7 cellular contexts compared by ENCODE assay signal in genomic region chr1:206384029-206384812, GRCh38.
DNase-seq lines count a peak whose midpoint lies in the region; ATAC-seq and TF ChIP-seq lines count a peak whose summit lies in the region.
"Not testable (repeated sequence)": the region's sequence is repeated elsewhere in the genome, so short reads cannot be mapped to it uniquely, and the experiment has no call there.

No MANE protein-coding gene starts in this region.

- peak; percentile 57 for ATAC-seq in activated CD8-positive, alpha-beta T cell treated with anti-CD3 and anti-CD28 coated beads, Interleukin-2, amount 10 ng/mL, durations not matched to agents 7 days and 5 days

- CTCF ChIA-PET in PC-9 (lab: Charles Lee); activated CD8-positive, alpha-beta T cell treated with anti-CD3 and anti-CD28 coated beads, Interleukin-2, amount 10 ng/mL, durations not matched to agents 7 days and 5 days (lab: Charles Lee): not testable (repeated sequence)

- not testable (repeated sequence) for H3K79me2 ChIP-seq in PC-9 (ENCODE audit: low read depth)

- H3K9me2 ChIP-seq in PC-9 (ENCODE audit: insufficient read depth) = not testable (repeated sequence)

- not testable (repeated sequence) for H3K36me3 ChIP-seq in PC-9 (ENCODE audit: low read depth)

- H3F3A ChIP-seq in PC-9 (ENCODE audit: insufficient read depth, low read depth) = not testable (repeated sequence)

- not testable (repeated sequence) for H2AFZ ChIP-seq in PC-9

- not testable (repeated sequence) for H3K9me3 Mint-ChIP-seq in activated CD8-positive, alpha-beta T cell treated with anti-CD3 and anti-CD28 coated beads, Interleukin-2, amount 10 ng/mL, durations not matched to agents 7 days and 5 days (ENCODE audit: insufficient read depth); osteocyte (ENCODE audit: unreplicated experiment)

- not testable (repeated sequence) for H3K27me3 Mint-ChIP-seq in activated CD8-positive, alpha-beta T cell treated with anti-CD3 and anti-CD28 coated beads, Interleukin-2, amount 10 ng/mL, durations not matched to agents 7 days and 5 days (ENCODE audit: low read depth); osteocyte (ENCODE audit: unreplicated experiment)

- not testable (repeated sequence) for H3K4me3 ChIP-seq in PC-9

- DNase-seq in GM04504 (ENCODE audit: low read depth) = peak; percentile 61
- DNase-seq in PC-9 = peak in 1 of 2 experiments; percentile 32
- peak; percentile 57 for DNase-seq in activated CD8-positive, alpha-beta T cell treated with anti-CD3 and anti-CD28 coated beads, Interleukin-2, amount 10 ng/mL, durations not matched to agents 7 days and 5 days
- DNase-seq in dermis microvascular lymphatic vessel endothelial cell (ENCODE audit: low read depth in 2 of 2) = peak; percentile 38 to 82
- peak; percentile 4 for DNase-seq in hepatic stellate cell (ENCODE audit: low spot score)
- not testable (repeated sequence) for DNase-seq in osteocyte (ENCODE audit: extremely low spot score, unreplicated experiment)

- H3K27ac Mint-ChIP-seq in activated CD8-positive, alpha-beta T cell treated with anti-CD3 and anti-CD28 coated beads, Interleukin-2, amount 10 ng/mL, durations not matched to agents 7 days and 5 days = not testable (repeated sequence)
- peak overlapping the region; percentile 73 for H3K27ac Mint-ChIP-seq in osteocyte (ENCODE audit: unreplicated experiment)

- not testable (repeated sequence) for H3K27me3 ChIP-seq in PC-9 (ENCODE audit: insufficient read depth, low read depth)

- H3K9me3 ChIP-seq in PC-9 (ENCODE audit: insufficient read depth, low read depth) = not testable (repeated sequence)

- not testable (repeated sequence) for H4K20me1 ChIP-seq in PC-9 (ENCODE audit: insufficient read depth)

- H3K4me1 Mint-ChIP-seq in activated CD8-positive, alpha-beta T cell treated with anti-CD3 and anti-CD28 coated beads, Interleukin-2, amount 10 ng/mL, durations not matched to agents 7 days and 5 days (ENCODE audit: low read depth) = peaks cover 12% of the 10 kb centered on the region
- not testable (repeated sequence) for H3K4me1 Mint-ChIP-seq in osteocyte (ENCODE audit: unreplicated experiment)

- not testable (repeated sequence) for H3K4me1 ChIP-seq in PC-9 (replicated peaks; ENCODE audit: insufficient read depth)

- intact Hi-C loops in PC-9 (cut with micrococcal nuclease; ENCODE audit: unreplicated experiment) = not testable (repeated sequence)

- BruUV-seq in PC-9 (replicated peaks; lab: Mats Ljungman, UMichigan) = not testable (repeated sequence)

- peak; percentile 30; the same call in 1 of the 2 replicates for TF ChIP-seq CTCF in LNCAP (IDR thresholded peaks at IDR 0.05)
- 0 out of 2 replicates have a peak, but pooled peaks have one; percentile 24 for TF ChIP-seq CTCF in PC-9 (conservative IDR thresholded peaks at IDR 0.05)
- peak; percentile 41 for TF ChIP-seq CTCF in osteocyte (IDR thresholded peaks at IDR 0.05)

- POLR2A ChIA-PET in PC-9 (lab: Charles Lee; ENCODE audit: unreplicated experiment); activated CD8-positive, alpha-beta T cell treated with anti-CD3 and anti-CD28 coated beads, Interleukin-2, amount 10 ng/mL, durations not matched to agents 7 days and 5 days (lab: Charles Lee): not testable (repeated sequence)

- not testable (repeated sequence) for H3K36me3 Mint-ChIP-seq in activated CD8-positive, alpha-beta T cell treated with anti-CD3 and anti-CD28 coated beads, Interleukin-2, amount 10 ng/mL, durations not matched to agents 7 days and 5 days (ENCODE audit: low read depth); osteocyte (ENCODE audit: unreplicated experiment)

- not testable (repeated sequence) for H3K4me3 Mint-ChIP-seq in activated CD8-positive, alpha-beta T cell treated with anti-CD3 and anti-CD28 coated beads, Interleukin-2, amount 10 ng/mL, durations not matched to agents 7 days and 5 days; osteocyte (ENCODE audit: unreplicated experiment)

- H3K27ac ChIP-seq in PC-9 = not testable (repeated sequence)

- H3K4me2 ChIP-seq in PC-9 = not testable (repeated sequence)
